Comparison of ENCODE assay signal across 8 cellular contexts in genomic region chr14:106605548-106606448, GRCh38.
A peak's percentile ranks its signal among the peaks of the same experiment; 100 is the strongest.
DNase-seq lines count a peak whose midpoint lies in the region; ATAC-seq and TF ChIP-seq lines count a peak whose summit lies in the region.

No MANE protein-coding gene starts in this region.

- TF ChIP-seq POLR2A in erythroblast (IDR thresholded peaks at IDR 0.05; ENCODE audit: low read length) = no peak
- TF ChIP-seq POLR2A in vagina (IDR thresholded peaks at IDR 0.05) = no peak

- peak; percentile 56 for ATAC-seq in GM18868 (IDR thresholded peaks at IDR 0.05; ENCODE audit: unreplicated experiment)
- ATAC-seq in GM18520 (IDR thresholded peaks at IDR 0.05; ENCODE audit: unreplicated experiment) = no peak
- no peak for ATAC-seq in GM19023 (IDR thresholded peaks at IDR 0.05; ENCODE audit: unreplicated experiment)

- H3K9me3 ChIP-seq in MG63 = no peaks in the 10 kb centered on the region
- H3K9me3 ChIP-seq in vagina = no peaks in the 10 kb centered on the region

- no peaks in the 10 kb centered on the region for H3K27me3 ChIP-seq in MG63
- no peaks in the 10 kb centered on the region for H3K27me3 ChIP-seq in vagina

- no peak for TF ChIP-seq CTCF in vagina (IDR thresholded peaks at IDR 0.05)

- intact Hi-C loops in vagina (cut with DNase I) = no loop called here

- no peaks in the 10 kb centered on the region for H3K4me1 ChIP-seq in vagina

- DNase-seq in MG63 = peak; percentile 21
- peak; percentile 79 for DNase-seq in activated CD4-positive, CD25-positive, alpha-beta regulatory T cell treated with anti-CD3 and anti-CD28 coated beads, Interleukin-2, amount 50 U/mL, for 72 hours
- DNase-seq in erythroblast (lab: John Stamatoyannopoulos, UW) = peak; percentile 9 to 40
- DNase-seq in stimulated activated CD8-positive, alpha-beta memory T cell treated with anti-CD3 and anti-CD28 coated beads, Interleukin-7, amount 100 ng/mL, for 24 hours (ENCODE audit: low read depth) = peak; percentile 72
- no peak for DNase-seq in vagina (ENCODE audit: extremely low spot score in 2 of 2)

- no peaks in the 10 kb centered on the region for H3K36me3 ChIP-seq in MG63
- no peaks in the 10 kb centered on the region for H3K36me3 ChIP-seq in vagina

- H3K4me3 ChIP-seq in MG63 (no peak overlapping the region), vagina (no peak overlapping the region)

- H3K27ac ChIP-seq in vagina = no peak overlapping the region

Comparison
In these comparisons a context has a peak if more than half of its experiments do, and no peak if none do; other contexts are left out.
1. DNase-seq: peak in MG63 (single experiment), activated CD4-positive, CD25-positive, alpha-beta regulatory T cell treated with anti-CD3 and anti-CD28 coated beads, Interleukin-2, amount 50 U/mL, for 72 hours (single experiment), erythroblast (2 of 2) and stimulated activated CD8-positive, alpha-beta memory T cell treated with anti-CD3 and anti-CD28 coated beads, Interleukin-7, amount 100 ng/mL, for 24 hours (single experiment); none in vagina (0 of 2).